26 cellular contexts compared by ENCODE assay signal in the genomic region with DNA sequence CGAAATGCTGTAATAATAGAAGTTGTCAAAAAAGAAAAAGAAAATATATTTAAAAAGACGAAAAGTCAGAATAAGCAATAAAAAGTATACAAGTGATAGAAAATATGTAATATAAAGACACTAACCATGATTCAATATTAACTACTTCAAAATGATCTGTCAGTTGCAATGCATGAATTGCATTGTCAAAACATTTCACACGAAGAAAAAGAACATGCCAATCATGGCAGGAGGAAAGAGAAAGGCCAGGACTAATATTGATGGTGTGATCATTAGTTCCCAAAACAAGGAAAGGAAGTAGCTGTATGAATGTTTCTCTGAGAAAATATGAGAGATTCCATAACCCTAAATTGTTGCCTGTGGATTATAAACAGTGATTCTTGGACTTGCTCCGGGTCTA. TPM values are rescaled to one million over a fixed set of nuclear protein-coding genes. Genes with fewer than 3 reads are reported as not detected.
A peak's percentile ranks its signal among the peaks of the same experiment; 100 is the strongest.
DNase-seq lines count a peak whose midpoint lies in the region; ATAC-seq and TF ChIP-seq lines count a peak whose summit lies in the region.
"Had no signal": no experiment of that assay in that cellular context is flagged by ENCODE, and none has a peak within 500 bp of the region (broad histone marks: within the 10 kb centered on the region; RNA-seq: fewer than 3 reads in every experiment).

No MANE protein-coding gene starts in this region.

- peaks cover under 1 to 12% (median 8%) of the 10 kb centered on the region in 11 donors for H3K9me3 Mint-ChIP-seq in naive thymus-derived CD4-positive, alpha-beta T cell

- H3K4me1 Mint-ChIP-seq in naive thymus-derived CD4-positive, alpha-beta T cell: peaks cover 0 to 8% (median 3%) of the 10 kb centered on the region in 7 donors

- H3K9me3 ChIP-seq in SK-N-SH (no peaks in the 10 kb centered on the region), muscle layer of colon (ENCODE audit: low read length) (no peaks in the 10 kb centered on the region), thoracic aorta (no peaks in the 10 kb centered on the region)
- H3K9me3 ChIP-seq in naive thymus-derived CD4-positive, alpha-beta T cell (ENCODE audit: control insufficient read depth in 2 of 3, low read length in 3 of 3): no peaks in the 10 kb centered on the region

- CTCF ChIA-PET in SK-N-SH (lab: Yijun Ruan, JAX): no interaction called here
- CTCF ChIA-PET in naive thymus-derived CD4-positive, alpha-beta T cell (lab: Charles Lee): no interaction called here

- no peak overlapping the region for H3K4me3 Mint-ChIP-seq in naive thymus-derived CD4-positive, alpha-beta T cell
- H3K4me3 Mint-ChIP-seq: activated CD4-positive, alpha-beta T cell treated with anti-CD3 and anti-CD28 coated beads for 36 hours; activated T-cell treated with anti-CD3 and anti-CD28 coated beads, Interleukin-2, amount 50 U/mL, for 24 hours; CD8-positive, alpha-beta T cell; neural progenitor cell; type B pancreatic cell had no signal

- no peaks in the 10 kb centered on the region for H3F3A ChIP-seq in SK-N-SH (replicated peaks; ENCODE audit: insufficient read depth)

- H3K27me3 ChIP-seq in SK-N-SH (ENCODE audit: insufficient read depth) (no peaks in the 10 kb centered on the region), dorsolateral prefrontal cortex (no peaks in the 10 kb centered on the region), muscle layer of colon (ENCODE audit: control insufficient read depth in 1 of 2, insufficient read depth in 2 of 2, low read length in 2 of 2) (no peaks in the 10 kb centered on the region), thoracic aorta (replicated peaks; ENCODE audit: insufficient read depth) (no peaks in the 10 kb centered on the region)
- H3K27me3 ChIP-seq in naive thymus-derived CD4-positive, alpha-beta T cell (ENCODE audit: control insufficient read depth in 2 of 2, insufficient read depth in 2 of 2, low read length in 2 of 2): no peaks in the 10 kb centered on the region
- H3K27me3 ChIP-seq: neural progenitor cell had no signal

- H3K27ac ChIP-seq in SK-N-SH (ENCODE audit: low read depth in 2 of 2, low read length in 1 of 2) (peak overlapping the region in 1 of 2 experiments; percentile 56; a peak in 1 of 4 replicates), dorsolateral prefrontal cortex (peak overlapping the region in 51 of 59 donors; percentile 4 to 87 (median 71)), muscle layer of colon (ENCODE audit: low read depth, low read length) (peak overlapping the region; percentile 63), thoracic aorta (peak overlapping the region; percentile 67 to 70)
- no peak overlapping the region for H3K27ac ChIP-seq in naive thymus-derived CD4-positive, alpha-beta T cell (ENCODE audit: low read depth, low read length)
- H3K27ac ChIP-seq: 22Rv1, neural progenitor cell had no signal

- H3K36me3 ChIP-seq in SK-N-SH (replicated peaks in 1 of 2; ENCODE audit: control insufficient read depth in 1 of 2, insufficient read depth in 2 of 2, low read length in 1 of 2): no peaks in the 10 kb centered on the region
- no peaks in the 10 kb centered on the region for H3K36me3 ChIP-seq in muscle layer of colon (ENCODE audit: insufficient read depth, low read length)
- no peaks in the 10 kb centered on the region for H3K36me3 ChIP-seq in thoracic aorta
- H3K36me3 ChIP-seq in naive thymus-derived CD4-positive, alpha-beta T cell (ENCODE audit: control insufficient read depth in 2 of 3, insufficient read depth in 3 of 3, low read length in 3 of 3): no peaks in the 10 kb centered on the region
- H3K36me3 ChIP-seq: neural progenitor cell had no signal

- H3K36me3 Mint-ChIP-seq in naive thymus-derived CD4-positive, alpha-beta T cell: peaks cover 0 to 5% (median 4%) of the 10 kb centered on the region in 5 donors
- H3K36me3 Mint-ChIP-seq: CD8-positive, alpha-beta T cell; neural progenitor cell had no signal

- no peak overlapping the region for H3K9ac ChIP-seq in SK-N-SH
- H3K9ac ChIP-seq in muscle layer of colon (ENCODE audit: low read length): no peak overlapping the region
- H3K9ac ChIP-seq: neural progenitor cell had no signal

- ATAC-seq in SK-N-SH treated with all-trans-retinoic acid at 6 μM for 48 hours: no peak
- ATAC-seq in thoracic aorta (ENCODE audit: insufficient number of reproducible peaks, low FRiP score, low read depth): no peak
- no peak for ATAC-seq in naive thymus-derived CD4-positive, alpha-beta T cell
- ATAC-seq in GM18873 (IDR thresholded peaks at IDR 0.05; ENCODE audit: low FRiP score, unreplicated experiment): no peak
- ATAC-seq in HG02798 (IDR thresholded peaks at IDR 0.05; ENCODE audit: poor library complexity, unreplicated experiment): no peak
- ATAC-seq: activated CD4-positive, alpha-beta T cell treated with anti-CD3 and anti-CD28 coated beads for 36 hours; CD8-positive, alpha-beta T cell; left colon; stimulated activated naive CD8-positive, alpha-beta T cell treated with anti-CD3 and anti-CD28 coated beads, Interleukin-15, Interleukin-2, amounts not matched to agents 100 U/mL and 50 U/mL, for 24 hours had no signal

- no peaks in the 10 kb centered on the region for H3K9me2 ChIP-seq in SK-N-SH

- TF ChIP-seq EP300 in SK-N-SH (IDR thresholded peaks at IDR 0.05; ENCODE audit: borderline replicate concordance in 1 of 2, low read depth in 1 of 2, low read length in 1 of 2): no peak

- H3K27ac Mint-ChIP-seq in naive thymus-derived CD4-positive, alpha-beta T cell: no peak overlapping the region
- H3K27ac Mint-ChIP-seq: activated CD4-positive, alpha-beta T cell treated with anti-CD3 and anti-CD28 coated beads for 36 hours; activated T-cell treated with anti-CD3 and anti-CD28 coated beads, Interleukin-2, amount 50 U/mL, for 24 hours; CD8-positive, alpha-beta T cell; neural progenitor cell; type B pancreatic cell had no signal

- no peaks in the 10 kb centered on the region for H3K79me2 ChIP-seq in SK-N-SH (ENCODE audit: insufficient read depth)

- H3K4me1 ChIP-seq in SK-N-SH (ENCODE audit: control insufficient read depth in 1 of 2, insufficient read depth in 2 of 2, low read depth in 1 of 2, low read length in 1 of 2) (peaks cover 2 to 10% of the 10 kb centered on the region in 2 experiments; a peak in 3 of 4 replicates), muscle layer of colon (ENCODE audit: insufficient read depth, low read length) (peaks cover 32% of the 10 kb centered on the region), thoracic aorta (ENCODE audit: control insufficient read depth in 1 of 2, low read depth in 2 of 2) (peaks cover 15 to 34% of the 10 kb centered on the region in 2 donors)
- no peaks in the 10 kb centered on the region for H3K4me1 ChIP-seq in naive thymus-derived CD4-positive, alpha-beta T cell (ENCODE audit: control insufficient read depth in 2 of 2, insufficient read depth in 2 of 2, low read length in 2 of 2)
- H3K4me1 ChIP-seq: neural progenitor cell had no signal

- peak overlapping the region; percentile 27; the same call in 1 of the 2 replicates for H3K4me2 ChIP-seq in SK-N-SH
- H3K4me2 ChIP-seq: neural progenitor cell had no signal

- no peak for TF ChIP-seq RAD21 in SK-N-SH (IDR thresholded peaks at IDR 0.05; ENCODE audit: low read length)

- POLR2A ChIA-PET in SK-N-SH (lab: Yijun Ruan, JAX): no interaction called here
- POLR2A ChIA-PET in naive thymus-derived CD4-positive, alpha-beta T cell (lab: Charles Lee): no interaction called here

- 73% methylated on average over 4 of the region's 4 CpGs for WGBS in SK-N-SH (ENCODE audit: low lambda C conversion rate)

- no peak for TF ChIP-seq CTCF in SK-N-SH (IDR thresholded peaks at IDR 0.05)
- no peak for TF ChIP-seq CTCF in dorsolateral prefrontal cortex (IDR thresholded peaks at IDR 0.05 in 54 of 56, conservative IDR thresholded peaks at IDR 0.05 in 2 of 56; ENCODE audit: low read depth in 1 of 56, partially characterized antibody in 56 of 56)
- no peak for TF ChIP-seq CTCF in thoracic aorta (IDR thresholded peaks at IDR 0.05)

- intact Hi-C loops in dorsolateral prefrontal cortex (cut with DNase I): no loop called here
- intact Hi-C loops in naive thymus-derived CD4-positive, alpha-beta T cell (cut with micrococcal nuclease): no loop called here

- H4K20me1 ChIP-seq in SK-N-SH (ENCODE audit: insufficient read depth): no peaks in the 10 kb centered on the region

- H3K27me3 Mint-ChIP-seq in naive thymus-derived CD4-positive, alpha-beta T cell: peaks cover 0 to 37% (median 29%) of the 10 kb centered on the region in 5 donors
- H3K27me3 Mint-ChIP-seq: type B pancreatic cell had no signal

- H3K4me3 ChIP-seq in SK-N-SH (ENCODE audit: low read depth in 2 of 2, low read length in 1 of 2) (no peak overlapping the region), dorsolateral prefrontal cortex (peak overlapping the region in 3 of 59 donors; percentile 10 to 17 (median 16)), muscle layer of colon (ENCODE audit: low read depth in 1 of 2, low read length in 2 of 2) (no peak overlapping the region), thoracic aorta (peak overlapping the region; percentile 16)
- H3K4me3 ChIP-seq in naive thymus-derived CD4-positive, alpha-beta T cell (ENCODE audit: low read length): no peak overlapping the region
- H3K4me3 ChIP-seq: neural progenitor cell had no signal

- DNase-seq in SK-N-SH (no peak), dorsolateral prefrontal cortex (no peak), thoracic aorta (ENCODE audit: low spot score) (no peak)
- DNase-seq in naive thymus-derived CD4-positive, alpha-beta T cell: no peak
- DNase-seq: activated CD4-positive, alpha-beta T cell treated with anti-CD3 and anti-CD28 coated beads for 36 hours; activated CD8-positive, alpha-beta memory T cell treated with anti-CD3 and anti-CD28 coated beads for 24 hours; activated naive CD4-positive, alpha-beta T cell treated with Interleukin-2 at 50 U/mL for 16 hours; activated T-cell treated with anti-CD3 and anti-CD28 coated beads, Interleukin-2, amount 50 U/mL, for 24 hours; CD8-positive, alpha-beta T cell; central memory CD4-positive, alpha-beta T cell; GF-D8; KBM-7; left colon; midbrain; NCI-H1694; NCI-H748 treated with DMSO at 0.1 percent for 48 hours; stimulated activated CD4-positive, alpha-beta T cell treated with anti-CD3 and anti-CD28 coated beads, Interleukin-4, amount 100 ng/mL, for 24 hours; stimulated activated naive CD8-positive, alpha-beta T cell treated with anti-CD3 and anti-CD28 coated beads, Interleukin-15, Interleukin-2, amounts not matched to agents 100 U/mL and 50 U/mL, for 24 hours; SW 1271 had no signal

- no peak overlapping the region for H2AFZ ChIP-seq in SK-N-SH (ENCODE audit: low read depth)
- H2AFZ ChIP-seq: neural progenitor cell had no signal

TF ChIP-seq in SK-N-SH, 30 proteins besides CTCF, POLR2A, EP300 and RAD21 (continues in another document):
- TF ChIP-seq SMC3 (IDR thresholded peaks at IDR 0.05; ENCODE audit: low read depth, low read length): no peak

TF ChIP-seq in SK-N-SH treated with all-trans-retinoic acid at 6 μM for 48 hours, 23 proteins besides CTCF, POLR2A, EP300 and RAD21 (continues in another document):
- TF ChIP-seq ZNF565 (CRISPR knock-in tag; conservative IDR thresholded peaks at IDR 0.05; ENCODE audit: low read depth) (no peak), ZFP3 (CRISPR knock-in tag; IDR thresholded peaks at IDR 0.05) (no peak)

RNA-seq across cellular contexts. Expression of gene GRAMD2B, which starts 7.4 kb away (rescaled TPM):
- 16.0 and 20.9 TPM in 2 replicates for polyA plus RNA-seq in SK-N-SH (2012; rRNA removed)
- 17.1 and 21.0 TPM in 2 replicates for polyA plus RNA-seq in SK-N-SH (2012; cell fraction: cytosol; rRNA removed)
- polyA plus RNA-seq in SK-N-SH (2012; cell fraction: nucleus; rRNA removed): 20.0 and 27.5 TPM in 2 replicates
- total RNA-seq in dorsolateral prefrontal cortex: 100 to 1,000 TPM in 33 of 120 experiments, 10 to 100 TPM in 87; 39.5 to 205 (median 86.4) TPM
- total RNA-seq in thoracic aorta: 10 to 100 TPM; 59.3 to 79.5 TPM
- total RNA-seq in naive thymus-derived CD4-positive, alpha-beta T cell: 1 to 10 TPM; 5.2 to 9.6 (median 7.1) TPM
- polyA plus RNA-seq in naive thymus-derived CD4-positive, alpha-beta T cell: 1 to 10 TPM; 3.8 to 9.8 TPM
